Comparison of ENCODE assay signal across 8 cellular contexts in genomic region chr19:12789904-12790619, GRCh38. TPM values are rescaled to one million over a fixed set of nuclear protein-coding genes. Genes with fewer than 3 reads are reported as not detected.
A peak's percentile ranks its signal among the peaks of the same experiment; 100 is the strongest.
DNase-seq lines count a peak whose midpoint lies in the region; ATAC-seq and TF ChIP-seq lines count a peak whose summit lies in the region.

No MANE protein-coding gene starts in this region.

- H3K36me3 ChIP-seq in BJ (ENCODE audit: control insufficient read depth, insufficient read depth, low read length) = peaks cover 3% of the 10 kb centered on the region

- POLR2A ChIA-PET in BJ (lab: Charles Lee) = no interaction called here
- POLR2A ChIA-PET in activated CD4-positive, alpha-beta memory T cell treated with anti-CD3 and anti-CD28 coated beads for 36 hours (lab: Charles Lee) = interaction anchor here (0.6 to 5.5 kb wide), 5 partner anchors 8 to 362 kb away, joined by 3 to 89 read pairs (median 26); no protein-coding TSS in a partner anchor

- peak overlapping the region; percentile 99 for H3K27ac Mint-ChIP-seq in activated CD4-positive, alpha-beta memory T cell treated with anti-CD3 and anti-CD28 coated beads for 36 hours

- CTCF ChIA-PET in BJ (lab: Yijun Ruan, JAX) = interaction anchor here (0.9 to 17.9 kb wide), 6 partner anchors 12 to 30 kb away, joined by 5 to 874 read pairs (median 8); partner anchors contain the start of gene HOOK2
- CTCF ChIA-PET in activated CD4-positive, alpha-beta memory T cell treated with anti-CD3 and anti-CD28 coated beads for 36 hours (lab: Charles Lee) = interaction anchor here (1.7 to 18.0 kb wide), 5 partner anchors 13 to 26 kb away, joined by 4 to 636 read pairs (median 41); partner anchors contain the start of genes HOOK2 and RNASEH2A

- no peaks in the 10 kb centered on the region for H3K27me3 Mint-ChIP-seq in activated CD4-positive, alpha-beta memory T cell treated with anti-CD3 and anti-CD28 coated beads for 36 hours

- peaks cover 20% of the 10 kb centered on the region for H3K4me1 Mint-ChIP-seq in activated CD4-positive, alpha-beta memory T cell treated with anti-CD3 and anti-CD28 coated beads for 36 hours (ENCODE audit: low read depth)

- H3K9me3 Mint-ChIP-seq in activated CD4-positive, alpha-beta memory T cell treated with anti-CD3 and anti-CD28 coated beads for 36 hours = no peaks in the 10 kb centered on the region

- H3K4me3 ChIP-seq in BJ (ENCODE audit: low read depth, low read length) (peak overlapping the region; percentile 94), dorsolateral prefrontal cortex (peak overlapping the region; percentile 53 to 98 (median 89)), lower leg skin (ENCODE audit: low read depth, poor library complexity, severe bottlenecking) (peak overlapping the region; percentile 27)

- peak in 1 of 2 donors; percentile 70 for TF ChIP-seq POLR2A in lower leg skin (IDR thresholded peaks at IDR 0.05)

- H3K27me3 ChIP-seq in BJ (ENCODE audit: control insufficient read depth, insufficient read depth, low read length) (no peaks in the 10 kb centered on the region), dorsolateral prefrontal cortex (no peaks in the 10 kb centered on the region)

- peak; percentile 42 for ATAC-seq in GM19328 (IDR thresholded peaks at IDR 0.05; ENCODE audit: unreplicated experiment)
- peak; percentile 37 for ATAC-seq in HG03442 (IDR thresholded peaks at IDR 0.05; ENCODE audit: unreplicated experiment)

- DNase-seq in BJ (ENCODE audit: low read depth) (peak; percentile 75), NCI-H774 (lab: John Stamatoyannopoulos, UW) (peak; percentile 96), dorsolateral prefrontal cortex (peak; percentile 91 to 99 (median 96)), lower leg skin (ENCODE audit: low spot score in 2 of 2) (peak; percentile 94 to 99)
- peak; percentile 98 for DNase-seq in activated CD4-positive, alpha-beta memory T cell treated with anti-CD3 and anti-CD28 coated beads for 36 hours
- DNase-seq in stimulated activated CD4-positive, alpha-beta T cell treated with anti-CD3 and anti-CD28 coated beads, Interleukin-4, amount 100 ng/mL, for 4 hours = peak; percentile 80 to 86

- H3K4me3 Mint-ChIP-seq in activated CD4-positive, alpha-beta memory T cell treated with anti-CD3 and anti-CD28 coated beads for 36 hours = peak overlapping the region; percentile 94

- TF ChIP-seq CTCF in BJ (IDR thresholded peaks at IDR 0.05; ENCODE audit: insufficient read depth, low read depth, low read length) (no peak), dorsolateral prefrontal cortex (IDR thresholded peaks at IDR 0.05 in 54 of 56, conservative IDR thresholded peaks at IDR 0.05 in 2 of 56; ENCODE audit: low read depth in 1 of 56, partially characterized antibody in 56 of 56) (peak in 18 of 56 donors; percentile 7 to 35 (median 20)), lower leg skin (IDR thresholded peaks at IDR 0.05) (peak in 1 of 3 donors; percentile 11)

- H3K36me3 Mint-ChIP-seq in activated CD4-positive, alpha-beta memory T cell treated with anti-CD3 and anti-CD28 coated beads for 36 hours = peaks cover 29% of the 10 kb centered on the region

- peak overlapping the region; percentile 82 to 100 (median 98) for H3K27ac ChIP-seq in dorsolateral prefrontal cortex

- intact Hi-C loops in activated CD4-positive, alpha-beta memory T cell treated with anti-CD3 and anti-CD28 coated beads for 36 hours (cut with micrococcal nuclease) = loop anchor here (2.0 to 5.0 kb wide), 7 partner anchors 53 to 1057 kb away; partner anchors contain the start of genes CALR, GET3, IER2 and STX10
- intact Hi-C loops in dorsolateral prefrontal cortex (cut with DNase I) = loop anchor here in 1 of 2 donors (5.0 kb wide), 1 partner anchor 68 kb away; the partner anchor contains the start of gene TNPO2
- intact Hi-C loops in lower leg skin (cut with DNase I; ENCODE audit: low total_unique reads) = no loop called here

- 0 to 2% methylated on average over 11 to 44 of the region's 56 CpGs for WGBS in lower leg skin, 2 donors

RNA-seq across cellular contexts. Expression of gene JUNB, which starts 1.2 kb away (rescaled TPM):
- polyA plus RNA-seq in BJ (2011; rRNA removed) = 36.8 and 49.4 TPM in 2 replicates
- polyA minus RNA-seq in BJ (2011; rRNA and poly(A)+ RNA removed) = 15.3 and 17.3 TPM in 2 replicates
- 100 to 1,000 TPM; 409 to 411 TPM for total RNA-seq in activated CD4-positive, alpha-beta memory T cell treated with anti-CD3 and anti-CD28 coated beads for 36 hours
- total RNA-seq in dorsolateral prefrontal cortex (100 to 1,000 TPM in 14 of 120 experiments, 10 to 100 TPM in 106; 14.0 to 268 (median 48.2) TPM), lower leg skin (1,000 to 10,000 TPM in 1 of 4 donors, 100 to 1,000 TPM in 3; 608 to 1,091 (median 870) TPM)

RNA-seq across cellular contexts. Expression of gene PRDX2, which starts 11.5 kb away (rescaled TPM):
- polyA plus RNA-seq in BJ (2011; rRNA removed) = 165 and 267 TPM in 2 replicates
- 134 and 154 TPM in 2 replicates for polyA minus RNA-seq in BJ (2011; rRNA and poly(A)+ RNA removed)
- total RNA-seq in activated CD4-positive, alpha-beta memory T cell treated with anti-CD3 and anti-CD28 coated beads for 36 hours = 100 to 1,000 TPM; 253 to 258 TPM
- 100 to 1,000 TPM; 234 to 491 (median 396) TPM for total RNA-seq in dorsolateral prefrontal cortex
- total RNA-seq in lower leg skin = 100 to 1,000 TPM; 266 to 459 (median 327) TPM

RNA-seq across cellular contexts. Expression of gene THSD8, which starts 11.8 kb away (rescaled TPM):
- polyA plus RNA-seq in BJ (2011; rRNA removed) = 0.75 and 2.6 TPM in 2 replicates
- polyA minus RNA-seq in BJ (2011; rRNA and poly(A)+ RNA removed) = 4.6 and 5.3 TPM in 2 replicates
- 10 to 100 TPM; 42.4 to 44.6 TPM for total RNA-seq in activated CD4-positive, alpha-beta memory T cell treated with anti-CD3 and anti-CD28 coated beads for 36 hours
- total RNA-seq in dorsolateral prefrontal cortex = 1 to 10 TPM in 86 of 120 experiments, under 1 TPM in 8, not detected in 26; 0.63 to 7.4 (median 2.4) TPM
- total RNA-seq in lower leg skin = 1 to 10 TPM in 1 of 4 donors, not detected in 3; 1.6 TPM

RNA-seq across cellular contexts. Expression of gene HOOK2, which starts 14.7 kb away (rescaled TPM):
- polyA plus RNA-seq in BJ (2011; rRNA removed) = 6.3 and 10.4 TPM in 2 replicates
- 7.0 and 8.1 TPM in 2 replicates for polyA minus RNA-seq in BJ (2011; rRNA and poly(A)+ RNA removed)
- 10 to 100 TPM; 20.2 to 22.2 TPM for total RNA-seq in activated CD4-positive, alpha-beta memory T cell treated with anti-CD3 and anti-CD28 coated beads for 36 hours
- 10 to 100 TPM; 23.0 to 79.0 (median 41.2) TPM for total RNA-seq in dorsolateral prefrontal cortex
- total RNA-seq in lower leg skin = 100 to 1,000 TPM in 1 of 4 donors, 10 to 100 TPM in 3; 49.9 to 122 (median 65.8) TPM

RNA-seq across cellular contexts. Expression of gene RNASEH2A, which starts 16.3 kb away (rescaled TPM):
- 19.9 and 30.3 TPM in 2 replicates for polyA plus RNA-seq in BJ (2011; rRNA removed)
- 12.1 and 15.4 TPM in 2 replicates for polyA minus RNA-seq in BJ (2011; rRNA and poly(A)+ RNA removed)
- 10 to 100 TPM; 61.9 to 66.8 TPM for total RNA-seq in activated CD4-positive, alpha-beta memory T cell treated with anti-CD3 and anti-CD28 coated beads for 36 hours
- total RNA-seq in dorsolateral prefrontal cortex (10 to 100 TPM in 10 of 120 experiments, 1 to 10 TPM in 110; 1.6 to 13.4 (median 6.0) TPM), lower leg skin (1 to 10 TPM; 3.3 to 7.8 (median 5.9) TPM)

Comparison
In these comparisons a context has a peak if more than half of its experiments do, and no peak if none do; other contexts are left out.
1. Peak in every context shown above with its lines: DNase-seq, ATAC-seq, H3K4me3 ChIP-seq and H3K27ac ChIP-seq.
2. H3K4me3 ChIP-seq: peak in every context shown above with its lines; median percentile 94 in BJ; 89 in dorsolateral prefrontal cortex; 27 in lower leg skin.
3. RNA of gene THSD8, which starts 11.8 kb away (total RNA-seq): 42.4 to 44.6 TPM in activated CD4-positive, alpha-beta memory T cell treated with anti-CD3 and anti-CD28 coated beads for 36 hours; 0.63 to 7.4 TPM in dorsolateral prefrontal cortex and 1.6 TPM in lower leg skin; every median in the first group is over 4 times any median in the second.